ENCODE assay signal across 28 cellular contexts in genomic region chr5:149315753-149316152, GRCh38. TPM values are rescaled to one million over a fixed set of nuclear protein-coding genes. Genes with fewer than 3 reads are reported as not detected.
"Had no signal": no experiment of that assay in that cellular context is flagged by ENCODE, and none has a peak within 500 bp of the region (broad histone marks: within the 10 kb centered on the region; RNA-seq: fewer than 3 reads in every experiment).

No MANE protein-coding gene starts in this region.

- H3K27ac ChIP-seq: neural progenitor cell, neutrophil, pancreas, prostate gland, right lobe of liver, sigmoid colon, stomach, thoracic aorta, thyroid gland, tibial nerve, upper lobe of left lung, vagina had no signal

- H3K27ac Mint-ChIP-seq: naive thymus-derived CD4-positive, alpha-beta T cell; natural killer cell; nephron; neural progenitor cell; stimulated activated effector memory CD8-positive, alpha-beta T cell treated with anti-CD3 and anti-CD28 coated beads, Interleukin-12 subunit alpha, Interleukin-12 subunit beta, amount 100 ng/mL, for 72 hours; stimulated activated naive B cell treated with anti-CD40 and anti-IgM and Interleukin-4, amounts not matched to agents 10 μg/mL and 1 μg/mL and 100 μg/mL, for 72 hours; stimulated activated naive CD8-positive, alpha-beta T cell treated with anti-CD3 and anti-CD28 coated beads, Interleukin-15, Interleukin-2, amounts not matched to agents 100 ng/mL and 50 ng/mL, for 24 hours had no signal

- H3K27me3 Mint-ChIP-seq: naive thymus-derived CD4-positive, alpha-beta T cell; stimulated activated naive B cell treated with anti-CD40 and anti-IgM and Interleukin-4, amounts not matched to agents 10 μg/mL and 1 μg/mL and 100 μg/mL, for 72 hours; stimulated activated naive CD8-positive, alpha-beta T cell treated with anti-CD3 and anti-CD28 coated beads, Interleukin-15, Interleukin-2, amounts not matched to agents 100 ng/mL and 50 ng/mL, for 24 hours had no signal

- ATAC-seq: naive thymus-derived CD4-positive, alpha-beta T cell; natural killer cell; pancreas; right cardiac atrium; right lobe of liver; stimulated activated effector memory CD8-positive, alpha-beta T cell treated with anti-CD3 and anti-CD28 coated beads, Interleukin-12 subunit alpha, Interleukin-12 subunit beta, amount 100 ng/mL, for 72 hours; stimulated activated naive B cell treated with anti-CD40 and anti-IgM and Interleukin-4, amounts not matched to agents 10 μg/mL and 1 μg/mL and 100 μg/mL, for 72 hours had no signal

- H3K27me3 ChIP-seq: neural progenitor cell, neutrophil, pancreas, right lobe of liver, sigmoid colon, stomach, thyroid gland, tibial nerve, upper lobe of left lung, vagina had no signal

- H3K4me3 Mint-ChIP-seq: naive thymus-derived CD4-positive, alpha-beta T cell; natural killer cell; nephron; neural progenitor cell; stimulated activated effector memory CD8-positive, alpha-beta T cell treated with anti-CD3 and anti-CD28 coated beads, Interleukin-12 subunit alpha, Interleukin-12 subunit beta, amount 100 ng/mL, for 72 hours; stimulated activated naive B cell treated with anti-CD40 and anti-IgM and Interleukin-4, amounts not matched to agents 10 μg/mL and 1 μg/mL and 100 μg/mL, for 72 hours; stimulated activated naive CD8-positive, alpha-beta T cell treated with anti-CD3 and anti-CD28 coated beads, Interleukin-15, Interleukin-2, amounts not matched to agents 100 ng/mL and 50 ng/mL, for 24 hours had no signal

- H3K4me3 ChIP-seq: neural progenitor cell, pancreas, prostate gland, right lobe of liver, sigmoid colon, stomach, thoracic aorta, thyroid gland, tibial nerve, upper lobe of left lung, vagina had no signal

- H3K9me3 Mint-ChIP-seq: naive thymus-derived CD4-positive, alpha-beta T cell; natural killer cell; nephron; neural progenitor cell; stimulated activated effector memory CD8-positive, alpha-beta T cell treated with anti-CD3 and anti-CD28 coated beads, Interleukin-12 subunit alpha, Interleukin-12 subunit beta, amount 100 ng/mL, for 72 hours; stimulated activated naive B cell treated with anti-CD40 and anti-IgM and Interleukin-4, amounts not matched to agents 10 μg/mL and 1 μg/mL and 100 μg/mL, for 72 hours; stimulated activated naive CD8-positive, alpha-beta T cell treated with anti-CD3 and anti-CD28 coated beads, Interleukin-15, Interleukin-2, amounts not matched to agents 100 ng/mL and 50 ng/mL, for 24 hours had no signal

- H3K4me1 ChIP-seq: neural progenitor cell, prostate gland had no signal

- H3K9me3 ChIP-seq: neutrophil, pancreas, prostate gland, right lobe of liver, sigmoid colon, stomach, thoracic aorta, thyroid gland, tibial nerve, upper lobe of left lung, vagina had no signal

- H3K36me3 ChIP-seq: neural progenitor cell, neutrophil, pancreas, prostate gland, right lobe of liver, sigmoid colon, thoracic aorta, thyroid gland, vagina had no signal

- H3K36me3 Mint-ChIP-seq: natural killer cell; neural progenitor cell; stimulated activated effector memory CD8-positive, alpha-beta T cell treated with anti-CD3 and anti-CD28 coated beads, Interleukin-12 subunit alpha, Interleukin-12 subunit beta, amount 100 ng/mL, for 72 hours; stimulated activated naive B cell treated with anti-CD40 and anti-IgM and Interleukin-4, amounts not matched to agents 10 μg/mL and 1 μg/mL and 100 μg/mL, for 72 hours had no signal

- H3K4me1 Mint-ChIP-seq: natural killer cell; stimulated activated effector memory CD8-positive, alpha-beta T cell treated with anti-CD3 and anti-CD28 coated beads, Interleukin-12 subunit alpha, Interleukin-12 subunit beta, amount 100 ng/mL, for 72 hours; stimulated activated naive B cell treated with anti-CD40 and anti-IgM and Interleukin-4, amounts not matched to agents 10 μg/mL and 1 μg/mL and 100 μg/mL, for 72 hours had no signal

- DNase-seq: naive thymus-derived CD4-positive, alpha-beta T cell; natural killer cell; nucleus accumbens; pancreas; right cardiac atrium; right lobe of liver; sigmoid colon; small intestine; stimulated activated CD4-positive, alpha-beta T cell treated with anti-CD3 and anti-CD28 coated beads, Interleukin-15, amount 100 ng/mL, for 24 hours; stimulated activated CD4-positive, alpha-beta T cell treated with anti-CD3 and anti-CD28 coated beads, Interleukin-2, amount 100 ng/mL, for 24 hours; stimulated activated CD4-positive, alpha-beta T cell treated with anti-CD3 and anti-CD28 coated beads, Interleukin-2, amount 100 ng/mL, for 48 hours; stimulated activated CD4-positive, alpha-beta T cell treated with anti-CD3 and anti-CD28 coated beads, Interleukin-4, amount 100 ng/mL, for 24 hours; stimulated activated naive B cell treated with anti-CD40 and anti-IgM and Interleukin-4, amounts not matched to agents 10 μg/mL and 1 μg/mL and 100 μg/mL, for 72 hours; stimulated activated naive CD4-positive, alpha-beta T cell treated with Interleukin-2 at 50 U/mL for 16 hours; stomach; thyroid gland; trophoblast cell had no signal

RNA-seq across cellular contexts. Expression of gene AFAP1L1, which starts 44.1 kb away (rescaled TPM):
- polyA plus RNA-seq: neural cell had no signal
